In the genomic region with DNA sequence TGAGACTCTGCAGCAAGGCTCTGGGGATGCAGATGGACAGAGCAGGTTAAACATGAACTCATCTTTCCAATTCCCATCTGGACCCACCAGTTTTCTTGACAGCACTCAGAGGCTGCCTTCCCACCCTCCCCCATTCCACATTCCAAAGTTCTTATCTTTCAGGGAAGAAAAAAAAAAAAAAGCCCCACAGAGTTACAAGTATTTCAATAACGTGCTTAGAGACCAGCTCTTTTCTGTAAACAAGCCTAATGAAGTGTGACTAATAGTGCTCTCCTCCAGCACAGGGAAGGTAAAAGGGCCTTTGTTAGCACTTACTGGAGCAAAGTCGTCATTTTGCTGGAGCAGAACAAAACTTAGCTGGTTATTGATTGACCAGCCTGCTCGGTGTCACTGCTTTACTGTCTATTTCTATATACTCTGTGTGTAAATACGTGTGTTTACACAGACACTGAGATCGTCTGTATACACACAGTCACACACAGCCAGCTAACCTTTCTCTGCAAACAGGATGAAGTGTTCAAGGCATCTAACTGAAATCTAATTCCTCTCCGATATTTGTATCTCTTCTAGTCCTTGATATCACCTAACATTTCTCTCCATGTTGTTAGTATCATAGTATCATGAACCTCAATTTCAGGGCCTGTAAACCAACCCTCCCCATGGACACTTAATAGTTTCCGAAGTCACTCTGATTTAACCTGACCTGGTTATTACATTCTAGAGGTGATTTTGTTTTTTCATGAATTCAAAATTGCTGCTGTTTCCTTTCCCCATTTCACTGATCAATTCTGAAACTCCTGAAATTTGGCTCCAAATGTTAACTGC, we compare ENCODE assay signal across 9 cellular contexts.
DNase-seq lines count a peak whose midpoint lies in the region; ATAC-seq and TF ChIP-seq lines count a peak whose summit lies in the region.
"Had no signal": no experiment of that assay in that cellular context is flagged by ENCODE, and none has a peak within 500 bp of the region (broad histone marks: within the 10 kb centered on the region; RNA-seq: fewer than 3 reads in every experiment).

No MANE protein-coding gene starts in this region.

- H3K27me3 ChIP-seq in uterus, result no peaks in the 10 kb centered on the region

- H3K36me3 ChIP-seq in uterus, result no peaks in the 10 kb centered on the region

- peak; percentile 90 for DNase-seq in NCI-H226
- DNase-seq in caudate nucleus (lab: John Stamatoyannopoulos, UW), result peak in 1 of 61 donors; percentile 52
- peak; percentile 95 for DNase-seq in left kidney (ENCODE audit: low read depth, low spot score)
- DNase-seq in uterus, result no peak
- DNase-seq in stimulated activated CD8-positive, alpha-beta memory T cell treated with anti-CD3 and anti-CD28 coated beads, Interleukin-4, amount 100 ng/mL, for 48 hours, result no peak
- no peak for DNase-seq in activated CD4-positive, alpha-beta T cell treated with anti-CD3 and anti-CD28 coated beads, Interleukin-2, amount 50 U/mL, for 1 hour

- no peak overlapping the region for H3K4me3 ChIP-seq in uterus
- H3K4me3 ChIP-seq: SK-N-MC had no signal

- H3K4me1 ChIP-seq in uterus, result peaks cover 5 to 7% of the 10 kb centered on the region in 2 donors

- ATAC-seq in GM19463 (IDR thresholded peaks at IDR 0.05; ENCODE audit: unreplicated experiment) (peak; percentile 77), GM19455 (IDR thresholded peaks at IDR 0.05; ENCODE audit: unreplicated experiment) (no peak)

- H3K27ac ChIP-seq in caudate nucleus (ENCODE audit: low read depth, low read length), result peak overlapping the region; percentile 27
- peak overlapping the region; percentile 32 to 65 for H3K27ac ChIP-seq in uterus
- H3K27ac ChIP-seq: SK-N-MC had no signal

- intact Hi-C loops in uterus (cut with DNase I; ENCODE audit: low total_unique reads), result no loop called here

- no peaks in the 10 kb centered on the region for H3K9me3 ChIP-seq in uterus

- TF ChIP-seq POLR2A in uterus (IDR thresholded peaks at IDR 0.05), result no peak

- no peak for TF ChIP-seq CTCF in uterus (IDR thresholded peaks at IDR 0.05)

Comparison
In these comparisons a context has a peak if more than half of its experiments do, and no peak if none do; other contexts are left out.
1. DNase-seq: peak in NCI-H226 (single experiment) and left kidney (single experiment); none in uterus (0 of 2), stimulated activated CD8-positive, alpha-beta memory T cell treated with anti-CD3 and anti-CD28 coated beads, Interleukin-4, amount 100 ng/mL, for 48 hours (single experiment) and activated CD4-positive, alpha-beta T cell treated with anti-CD3 and anti-CD28 coated beads, Interleukin-2, amount 50 U/mL, for 1 hour (single experiment).